In genomic region chr16:30091474-30092372, GRCh38 we compare ENCODE assay signal across 1 cellular context.
TF ChIP-seq lines count a peak whose summit lies in the region.

TSS of gene TBX6 (minus strand) at chr16:30091924. CDS start at chr16:30091193, 731 bp downstream.

TF ChIP-seq in HepG2, 621 proteins besides CTCF, POLR2A, EP300 and RAD21 (continued from another document and continues in another):
- TF ChIP-seq PRPF4 (IDR thresholded peaks at IDR 0.05; ENCODE audit: low read depth, low read length, poor library complexity, severe bottlenecking) (no peak), ZNF629 (CRISPR knock-in tag; conservative IDR thresholded peaks at IDR 0.05) (peak; percentile 18; the same call in 1 of the 2 replicates), ARNT2 (CRISPR knock-in tag; IDR thresholded peaks at IDR 0.05; ENCODE audit: low read depth) (peak; percentile 78; the same call in 1 of the 2 replicates), BORCS8-MEF2B (CRISPR knock-in tag; IDR thresholded peaks at IDR 0.05) (no peak), NRL (CRISPR knock-in tag; IDR thresholded peaks at IDR 0.05; ENCODE audit: borderline replicate concordance) (no peak), JUND (CRISPR knock-in tag; IDR thresholded peaks at IDR 0.05) (no peak), ZFX (CRISPR knock-in tag; IDR thresholded peaks at IDR 0.05; ENCODE audit: low read depth) (peak; percentile 38; the same call in 1 of the 2 replicates), ETS1 (CRISPR knock-in tag; IDR thresholded peaks at IDR 0.05) (peak; percentile 50; the same call in 1 of the 2 replicates), RXRB (CRISPR knock-in tag; IDR thresholded peaks at IDR 0.05; ENCODE audit: borderline replicate concordance) (peak; percentile 94), RNF2 (conservative IDR thresholded peaks at IDR 0.05; ENCODE audit: low read depth) (no peak), ELF4 (CRISPR knock-in tag; IDR thresholded peaks at IDR 0.05; ENCODE audit: borderline replicate concordance) (no peak), ZNF563 (CRISPR knock-in tag; IDR thresholded peaks at IDR 0.05) (peak; percentile 46; the same call in 1 of the 2 replicates), ZNF350 (CRISPR knock-in tag; IDR thresholded peaks at IDR 0.05; ENCODE audit: borderline replicate concordance, low read depth) (no peak; the same call in 1 of the 2 replicates), ZNF724P (CRISPR knock-in tag; IDR thresholded peaks at IDR 0.05; ENCODE audit: borderline replicate concordance) (no peak; the same call in 1 of the 2 replicates), ZBTB49 (CRISPR knock-in tag; IDR thresholded peaks at IDR 0.05; ENCODE audit: borderline replicate concordance) (no peak), ZBTB38 (CRISPR knock-in tag; IDR thresholded peaks at IDR 0.05) (peak; percentile 81), ZMYM3 (CRISPR knock-in tag; IDR thresholded peaks at IDR 0.05) (no peak; the same call in 1 of the 2 replicates), ZNF224 (CRISPR knock-in tag; IDR thresholded peaks at IDR 0.05) (0 out of 2 replicates have a peak, but pooled peaks have one; percentile 21), MEIS2 (CRISPR knock-in tag; IDR thresholded peaks at IDR 0.05) (peak; percentile 66; the same call in 1 of the 2 replicates), ZNF775 (CRISPR knock-in tag; IDR thresholded peaks at IDR 0.05; ENCODE audit: borderline replicate concordance) (no peak), ZNF441 (CRISPR knock-in tag; IDR thresholded peaks at IDR 0.05; ENCODE audit: borderline replicate concordance) (no peak), ZNF414 (CRISPR knock-in tag; IDR thresholded peaks at IDR 0.05) (no peak; the same call in 1 of the 2 replicates), TCF7 (IDR thresholded peaks at IDR 0.05; ENCODE audit: low read depth) (no peak), ZZZ3 (CRISPR knock-in tag; IDR thresholded peaks at IDR 0.05; ENCODE audit: borderline replicate concordance) (no peak), GMEB1 (CRISPR knock-in tag; IDR thresholded peaks at IDR 0.05; ENCODE audit: borderline replicate concordance) (peak; percentile 90), SRY (CRISPR knock-in tag; IDR thresholded peaks at IDR 0.05) (no peak), REL (CRISPR knock-in tag; conservative IDR thresholded peaks at IDR 0.05) (0 out of 2 replicates have a peak, but pooled peaks have one; percentile 34), ZNF510 (CRISPR knock-in tag; IDR thresholded peaks at IDR 0.05; ENCODE audit: low read depth) (no peak), IRF2 (CRISPR knock-in tag; IDR thresholded peaks at IDR 0.05) (peak; percentile 95), GLMP (CRISPR knock-in tag; IDR thresholded peaks at IDR 0.05; ENCODE audit: borderline replicate concordance) (no peak), ZNF772 (CRISPR knock-in tag; IDR thresholded peaks at IDR 0.05) (peak; percentile 90), EHMT2 (IDR thresholded peaks at IDR 0.05; ENCODE audit: borderline replicate concordance, low read depth, low read length) (no peak), ZNF670 (CRISPR knock-in tag; IDR thresholded peaks at IDR 0.05; ENCODE audit: borderline replicate concordance) (no peak), ZNF790 (CRISPR knock-in tag; IDR thresholded peaks at IDR 0.05; ENCODE audit: borderline replicate concordance) (no peak; the same call in 1 of the 2 replicates), NFYB (CRISPR knock-in tag; IDR thresholded peaks at IDR 0.05) (no peak; the same call in 1 of the 2 replicates), NFE2L2 (IDR thresholded peaks at IDR 0.05; ENCODE audit: low read length) (no peak), NFAT5 (CRISPR knock-in tag; IDR thresholded peaks at IDR 0.05) (peak; percentile 20; the same call in 1 of the 2 replicates), KLF6 (CRISPR knock-in tag; IDR thresholded peaks at IDR 0.05) (0 out of 2 replicates have a peak, but pooled peaks have one; percentile 29), TCF12 (IDR thresholded peaks at IDR 0.05) (no peak), TCF12 (CRISPR knock-in tag; IDR thresholded peaks at IDR 0.05) (no peak), ATM (IDR thresholded peaks at IDR 0.05; ENCODE audit: borderline replicate concordance) (no peak), ZNF451 (CRISPR knock-in tag; IDR thresholded peaks at IDR 0.05) (peak; percentile 86; the same call in 1 of the 2 replicates), ZGPAT (CRISPR knock-in tag; IDR thresholded peaks at IDR 0.05) (peak; percentile 92), ZNF138 (CRISPR knock-in tag; IDR thresholded peaks at IDR 0.05; ENCODE audit: low read depth) (0 out of 2 replicates have a peak, but pooled peaks have one; percentile 66), ETV6 (CRISPR knock-in tag; conservative IDR thresholded peaks at IDR 0.05) (0 out of 2 replicates have a peak, but pooled peaks have one; percentile 73), HOMEZ (CRISPR knock-in tag; IDR thresholded peaks at IDR 0.05; ENCODE audit: low read depth) (peak; percentile 36; the same call in 1 of the 2 replicates), MTA3 (CRISPR knock-in tag; IDR thresholded peaks at IDR 0.05) (no peak), YEATS4 (CRISPR knock-in tag; IDR thresholded peaks at IDR 0.05; ENCODE audit: borderline replicate concordance) (peak; percentile 80), MEIS1 (CRISPR knock-in tag; IDR thresholded peaks at IDR 0.05; ENCODE audit: borderline replicate concordance) (no peak), FOXO4 (CRISPR knock-in tag; conservative IDR thresholded peaks at IDR 0.05) (no peak)
